In genomic region chr1:10209590-10209904, GRCh38 we compare ENCODE assay signal across 8 cellular contexts. TPM values are rescaled to one million over a fixed set of nuclear protein-coding genes. Genes with fewer than 3 reads are reported as not detected.
DNase-seq lines count a peak whose midpoint lies in the region; ATAC-seq and TF ChIP-seq lines count a peak whose summit lies in the region.

No MANE protein-coding gene starts in this region.

- intact Hi-C loops in dendritic cell treated with granulocyte-macrophage colony-stimulating factor and Interleukin-4, amounts not matched to agents 40 ng/mL and 50 ng/mL, for 4 days (cut with micrococcal nuclease), result no loop called here
- intact Hi-C loops in natural killer cell (cut with micrococcal nuclease) (loop anchor here (2.0 kb wide), 1 partner anchor 17 kb away; no protein-coding TSS in a partner anchor), posterior vena cava (cut with DNase I) (no loop called here)

- peaks cover 14% of the 10 kb centered on the region for H3K36me3 Mint-ChIP-seq in dendritic cell treated with granulocyte-macrophage colony-stimulating factor and Interleukin-4, amounts not matched to agents 40 ng/mL and 50 ng/mL, for 4 days (ENCODE audit: low read depth)
- H3K36me3 Mint-ChIP-seq in natural killer cell, result no peaks in the 10 kb centered on the region

- H3K9me3 Mint-ChIP-seq in dendritic cell treated with granulocyte-macrophage colony-stimulating factor and Interleukin-4, amounts not matched to agents 40 ng/mL and 50 ng/mL, for 4 days, result no peaks in the 10 kb centered on the region
- no peaks in the 10 kb centered on the region for H3K9me3 Mint-ChIP-seq in natural killer cell

- H3K4me1 Mint-ChIP-seq in dendritic cell treated with granulocyte-macrophage colony-stimulating factor and Interleukin-4, amounts not matched to agents 40 ng/mL and 50 ng/mL, for 4 days (ENCODE audit: low read depth), result peaks cover 40% of the 10 kb centered on the region
- H3K4me1 Mint-ChIP-seq in natural killer cell, result peaks cover 20 to 26% of the 10 kb centered on the region in 2 donors

- peak overlapping the region; percentile 95 for H3K4me3 Mint-ChIP-seq in dendritic cell treated with granulocyte-macrophage colony-stimulating factor and Interleukin-4, amounts not matched to agents 40 ng/mL and 50 ng/mL, for 4 days
- peak overlapping the region; percentile 92 for H3K4me3 Mint-ChIP-seq in natural killer cell

- no peak for DNase-seq in AG10803 (ENCODE audit: low read depth)
- DNase-seq in LNCaP clone FGC (ENCODE audit: low read depth), result no peak
- DNase-seq in natural killer cell, result no peak
- no peak for DNase-seq in posterior vena cava (ENCODE audit: low spot score)
- DNase-seq in NCI-H82 (lab: John Stamatoyannopoulos, UW), result no peak
- DNase-seq in DMS53 treated with DMSO at 0.1 percent for 48 hours (lab: John Stamatoyannopoulos, UW; ENCODE audit: unreplicated experiment), result no peak
- no peak for DNase-seq in germinal center (ENCODE audit: low spot score)

- H3K4me3 ChIP-seq in AG10803 (ENCODE audit: low read length) (peak overlapping the region; percentile 73), LNCaP clone FGC (ENCODE audit: low read depth, low read length) (peak overlapping the region; percentile 99)

- H3K27me3 Mint-ChIP-seq in dendritic cell treated with granulocyte-macrophage colony-stimulating factor and Interleukin-4, amounts not matched to agents 40 ng/mL and 50 ng/mL, for 4 days, result no peaks in the 10 kb centered on the region
- no peaks in the 10 kb centered on the region for H3K27me3 Mint-ChIP-seq in natural killer cell (ENCODE audit: low read depth in 2 of 2)

- H3K27ac Mint-ChIP-seq in dendritic cell treated with granulocyte-macrophage colony-stimulating factor and Interleukin-4, amounts not matched to agents 40 ng/mL and 50 ng/mL, for 4 days, result peak overlapping the region; percentile 100
- peak overlapping the region; percentile 78 to 94 for H3K27ac Mint-ChIP-seq in natural killer cell

- no peak for ATAC-seq in natural killer cell

- TF ChIP-seq CTCF in AG10803 (conservative IDR thresholded peaks at IDR 0.05; ENCODE audit: low read length) (no peak), LNCaP clone FGC (IDR thresholded peaks at IDR 0.05; ENCODE audit: control insufficient read depth, extremely low read depth, insufficient read depth) (no peak), natural killer cell (IDR thresholded peaks at IDR 0.05) (no peak)

RNA-seq across cellular contexts. Expression of gene KIF1B, which starts 0.8 kb away (rescaled TPM):
- total RNA-seq in natural killer cell, result 10 to 100 TPM; 15.2 to 22.0 (median 16.3) TPM
- total RNA-seq in posterior vena cava, result 10 to 100 TPM; 47.9 to 79.4 TPM
